Comparison of ENCODE assay signal across 13 cellular contexts in genomic region chr2:217877866-217878265, GRCh38.
"Had no signal": no experiment of that assay in that cellular context is flagged by ENCODE, and none has a peak within 500 bp of the region (broad histone marks: within the 10 kb centered on the region; RNA-seq: fewer than 3 reads in every experiment).

No MANE protein-coding gene starts in this region.

- H3K27ac ChIP-seq: cardiac muscle cell, skin epidermis had no signal

- H3K4me3 ChIP-seq: cardiac muscle cell, mucosa of descending colon, skin epidermis had no signal

- ATAC-seq: mucosa of descending colon; naive thymus-derived CD8-positive, alpha-beta T cell; stimulated activated naive B cell treated with anti-CD40 and anti-IgM and Interleukin-4, amounts not matched to agents 10 μg/mL and 1 μg/mL and 100 μg/mL, for 72 hours had no signal

- H3K36me3 ChIP-seq: cardiac muscle cell had no signal

- DNase-seq: activated CD4-positive, CD25-positive, alpha-beta regulatory T cell treated with anti-CD3 and anti-CD28 coated beads, Interleukin-2, amount 50 U/mL, for 72 hours; activated naive CD4-positive, alpha-beta T cell treated with anti-CD3 and anti-CD28 coated beads, Interleukin-2, amount 50 U/mL, for 16 hours; glutamatergic neuron; mucosa of descending colon; naive thymus-derived CD8-positive, alpha-beta T cell; posterior cingulate gyrus; stimulated activated CD4-positive, alpha-beta T cell treated with anti-CD3 and anti-CD28 coated beads, Interleukin-15, amount 100 ng/mL, for 24 hours; stimulated activated CD4-positive, alpha-beta T cell treated with anti-CD3 and anti-CD28 coated beads, Interleukin-4, amount 100 ng/mL, for 1 hour; stimulated activated naive B cell treated with anti-CD40 and anti-IgM and Interleukin-4, amounts not matched to agents 10 μg/mL and 1 μg/mL and 100 μg/mL, for 72 hours; T-helper 1 cell; T1000 had no signal

- H3K9me3 ChIP-seq: mucosa of descending colon had no signal
